ENCODE assay signal across 15 cellular contexts in the genomic region with DNA sequence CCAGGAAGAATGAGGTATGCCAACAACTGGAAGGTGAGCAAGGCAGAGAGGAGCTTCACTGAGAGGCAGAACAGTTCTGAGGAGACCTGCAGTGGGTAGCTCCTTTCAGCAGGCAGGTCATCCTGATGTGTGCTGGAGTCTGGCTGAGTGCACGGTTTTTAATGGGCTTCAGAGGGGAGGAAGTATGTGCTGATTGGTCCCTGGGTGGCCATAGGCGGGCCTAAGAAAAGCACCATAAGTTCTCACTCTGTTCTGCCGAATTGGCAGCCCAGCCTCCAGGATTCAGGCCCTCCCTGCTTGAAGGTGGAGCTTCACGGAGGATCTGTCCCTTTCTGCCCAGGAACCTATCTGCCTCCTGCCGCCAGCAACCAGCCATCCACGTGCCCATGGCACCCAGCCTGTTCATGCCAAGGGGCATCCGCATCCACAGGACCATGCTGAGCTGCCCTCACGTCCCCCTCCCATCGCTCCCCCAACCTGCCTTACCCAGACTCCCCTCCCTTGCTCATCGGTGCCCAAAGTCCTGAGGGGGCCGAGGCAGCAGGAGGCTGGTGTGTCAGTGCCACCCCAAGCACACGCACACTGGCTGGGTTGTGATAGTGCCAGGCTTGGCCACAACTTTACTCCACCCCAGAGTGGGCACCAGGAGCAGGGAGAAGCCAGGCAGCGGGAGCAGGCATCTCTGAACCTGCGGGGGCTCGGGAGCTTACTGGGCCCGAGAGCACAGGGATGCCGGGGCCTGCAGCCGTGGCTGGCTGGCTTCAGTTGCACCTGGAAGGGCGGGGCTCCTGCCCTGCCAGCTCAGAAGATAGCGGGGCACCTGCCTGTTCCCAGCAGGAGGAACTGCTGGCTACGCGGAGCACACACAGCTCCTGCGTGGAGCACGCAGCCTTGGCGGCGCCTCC.
A peak's percentile ranks its signal among the peaks of the same experiment; 100 is the strongest.
DNase-seq lines count a peak whose midpoint lies in the region; ATAC-seq and TF ChIP-seq lines count a peak whose summit lies in the region.
"Had no signal": no experiment of that assay in that cellular context is flagged by ENCODE, and none has a peak within 500 bp of the region (broad histone marks: within the 10 kb centered on the region; RNA-seq: fewer than 3 reads in every experiment).

No MANE protein-coding gene starts in this region.

- DNase-seq in Right ventricle myocardium superior (peak; percentile 24), cardiac septum (ENCODE audit: low spot score) (no peak), SK-N-SH (peak; percentile 12), lower lobe of right lung (no peak), GM23338 (ENCODE audit: low spot score) (no peak), dorsolateral prefrontal cortex (no peak)
- no peak for DNase-seq in activated CD4-positive, alpha-beta memory T cell treated with anti-CD3 and anti-CD28 coated beads, Interleukin-2, amount 10 ng/mL, durations not matched to agents 7 days and 5 days
- DNase-seq: NCI-H1092, NCI-H446, NCI-H748 treated with DMSO at 0.1 percent for 48 hours, T-cell had no signal

- H3K9ac ChIP-seq in SK-N-SH, result no peak overlapping the region
- H3K9ac ChIP-seq: BLaER1 treated with 17β-estradiol and CSF1 and Interleukin-3, amounts not matched to agents 10 nM and 100 nM had no signal

- POLR2A ChIA-PET in SK-N-SH (lab: Yijun Ruan, JAX), result no interaction called here
- POLR2A ChIA-PET in activated CD4-positive, alpha-beta memory T cell treated with anti-CD3 and anti-CD28 coated beads, Interleukin-2, amount 10 ng/mL, durations not matched to agents 7 days and 5 days (lab: Charles Lee), result no interaction called here

- TF ChIP-seq RAD21 in SK-N-SH (IDR thresholded peaks at IDR 0.05; ENCODE audit: low read length), result no peak

- no peak overlapping the region for H3K4me3 Mint-ChIP-seq in activated CD4-positive, alpha-beta memory T cell treated with anti-CD3 and anti-CD28 coated beads, Interleukin-2, amount 10 ng/mL, durations not matched to agents 7 days and 5 days
- no peak overlapping the region for H3K4me3 Mint-ChIP-seq in GM23338
- H3K4me3 Mint-ChIP-seq: IgD-negative memory B cell, T-cell had no signal

- CTCF ChIA-PET in SK-N-SH (lab: Yijun Ruan, JAX), result no interaction called here
- CTCF ChIA-PET in activated CD4-positive, alpha-beta memory T cell treated with anti-CD3 and anti-CD28 coated beads, Interleukin-2, amount 10 ng/mL, durations not matched to agents 7 days and 5 days (lab: Charles Lee), result no interaction called here

- H3K4me1 ChIP-seq in SK-N-SH (ENCODE audit: control insufficient read depth in 1 of 2, insufficient read depth in 2 of 2, low read depth in 1 of 2, low read length in 1 of 2) (no peaks in the 10 kb centered on the region; a peak in 2 of 4 replicates), lower lobe of right lung (no peaks in the 10 kb centered on the region), GM23338 (ENCODE audit: insufficient read depth) (no peaks in the 10 kb centered on the region)
- H3K4me1 ChIP-seq: BLaER1 treated with 17β-estradiol and CSF1 and Interleukin-3, amounts not matched to agents 10 nM and 100 nM had no signal

- no peaks in the 10 kb centered on the region for H3F3A ChIP-seq in SK-N-SH (replicated peaks; ENCODE audit: insufficient read depth)
- H3F3A ChIP-seq in GM23338 (replicated peaks; ENCODE audit: low read depth), result no peaks in the 10 kb centered on the region

- no peak for ATAC-seq in Right ventricle myocardium superior (ENCODE audit: poor library complexity)
- ATAC-seq in lower lobe of right lung, result peak; percentile 14 to 35
- no peak for ATAC-seq in GM23338
- no peak for ATAC-seq in GM19023 (IDR thresholded peaks at IDR 0.05; ENCODE audit: unreplicated experiment)
- ATAC-seq: Panc1, T-cell had no signal

- H3K4me2 ChIP-seq in SK-N-SH (peak overlapping the region; percentile 4; the same call in 1 of the 2 replicates), GM23338 (no peak overlapping the region)
- H3K4me2 ChIP-seq: BLaER1 treated with 17β-estradiol and CSF1 and Interleukin-3, amounts not matched to agents 10 nM and 100 nM had no signal

- H3K27me3 Mint-ChIP-seq in activated CD4-positive, alpha-beta memory T cell treated with anti-CD3 and anti-CD28 coated beads, Interleukin-2, amount 10 ng/mL, durations not matched to agents 7 days and 5 days, result no peaks in the 10 kb centered on the region
- H3K27me3 Mint-ChIP-seq in GM23338 (ENCODE audit: insufficient read depth, low read depth, poor library complexity), result no peaks in the 10 kb centered on the region
- H3K27me3 Mint-ChIP-seq: IgD-negative memory B cell, T-cell had no signal

- H3K9me3 ChIP-seq in SK-N-SH, result no peaks in the 10 kb centered on the region
- no peaks in the 10 kb centered on the region for H3K9me3 ChIP-seq in lower lobe of right lung

- no peak overlapping the region for H3K27ac Mint-ChIP-seq in activated CD4-positive, alpha-beta memory T cell treated with anti-CD3 and anti-CD28 coated beads, Interleukin-2, amount 10 ng/mL, durations not matched to agents 7 days and 5 days
- H3K27ac Mint-ChIP-seq in GM23338, result no peak overlapping the region
- H3K27ac Mint-ChIP-seq: IgD-negative memory B cell, T-cell had no signal

- no peaks in the 10 kb centered on the region for H3K4me1 Mint-ChIP-seq in activated CD4-positive, alpha-beta memory T cell treated with anti-CD3 and anti-CD28 coated beads, Interleukin-2, amount 10 ng/mL, durations not matched to agents 7 days and 5 days
- H3K4me1 Mint-ChIP-seq in GM23338, result no peaks in the 10 kb centered on the region
- H3K4me1 Mint-ChIP-seq: IgD-negative memory B cell, T-cell had no signal

- 0 out of 2 replicates have a peak, but pooled peaks cover 3% of the 10 kb centered on the region for H3K9me2 ChIP-seq in SK-N-SH
- no peaks in the 10 kb centered on the region for H3K9me2 ChIP-seq in GM23338 (ENCODE audit: insufficient read depth)

- H3K9me3 Mint-ChIP-seq in activated CD4-positive, alpha-beta memory T cell treated with anti-CD3 and anti-CD28 coated beads, Interleukin-2, amount 10 ng/mL, durations not matched to agents 7 days and 5 days, result peaks cover 9% of the 10 kb centered on the region
- H3K9me3 Mint-ChIP-seq in GM23338, result no peaks in the 10 kb centered on the region; the same call in 2 of the 3 replicates

- H3K4me3 ChIP-seq in SK-N-SH (ENCODE audit: low read depth in 2 of 2, low read length in 1 of 2) (peak overlapping the region in 1 of 2 experiments; percentile 16; a peak in 1 of 4 replicates), lower lobe of right lung (no peak overlapping the region), GM23338 (no peak overlapping the region), dorsolateral prefrontal cortex (no peak overlapping the region)
- H3K4me3 ChIP-seq: BLaER1 treated with 17β-estradiol and CSF1 and Interleukin-3, amounts not matched to agents 10 nM and 100 nM had no signal

- no peak for TF ChIP-seq CTCF in SK-N-SH (IDR thresholded peaks at IDR 0.05)
- no peak for TF ChIP-seq CTCF in lower lobe of right lung (IDR thresholded peaks at IDR 0.05)
- TF ChIP-seq CTCF in GM23338 (conservative IDR thresholded peaks at IDR 0.05; ENCODE audit: low read depth in 2 of 2), result no peak
- no peak for TF ChIP-seq CTCF in dorsolateral prefrontal cortex (IDR thresholded peaks at IDR 0.05 in 54 of 56, conservative IDR thresholded peaks at IDR 0.05 in 2 of 56; ENCODE audit: low read depth in 1 of 56, partially characterized antibody in 56 of 56)

- intact Hi-C loops in Right ventricle myocardium superior (cut with DNase I) (no loop called here), cardiac septum (cut with DNase I) (no loop called here), lower lobe of right lung (cut with DNase I) (no loop called here), dorsolateral prefrontal cortex (cut with DNase I) (no loop called here)

- H3K27ac ChIP-seq in SK-N-SH (ENCODE audit: low read depth in 2 of 2, low read length in 1 of 2) (no peak overlapping the region), lower lobe of right lung (no peak overlapping the region), GM23338 (ENCODE audit: low read depth) (no peak overlapping the region), dorsolateral prefrontal cortex (no peak overlapping the region)
- H3K27ac ChIP-seq: BLaER1 treated with 17β-estradiol and CSF1 and Interleukin-3, amounts not matched to agents 10 nM and 100 nM had no signal

- H3K27me3 ChIP-seq in SK-N-SH (ENCODE audit: insufficient read depth), result peaks cover 7% of the 10 kb centered on the region; the same call in 1 of the 2 replicates
- H3K27me3 ChIP-seq in lower lobe of right lung (ENCODE audit: low read depth), result no peaks in the 10 kb centered on the region
- no peaks in the 10 kb centered on the region for H3K27me3 ChIP-seq in GM23338 (ENCODE audit: insufficient read depth)
- peaks cover 0 to 3% (median 0%) of the 10 kb centered on the region in 45 donors for H3K27me3 ChIP-seq in dorsolateral prefrontal cortex
- H3K27me3 ChIP-seq: BLaER1 treated with 17β-estradiol and CSF1 and Interleukin-3, amounts not matched to agents 10 nM and 100 nM had no signal

- 3% methylated on average over 6 of the region's 26 CpGs for WGBS in SK-N-SH (ENCODE audit: low lambda C conversion rate)

- H3K36me3 Mint-ChIP-seq in activated CD4-positive, alpha-beta memory T cell treated with anti-CD3 and anti-CD28 coated beads, Interleukin-2, amount 10 ng/mL, durations not matched to agents 7 days and 5 days (ENCODE audit: low read depth), result no peaks in the 10 kb centered on the region
- H3K36me3 Mint-ChIP-seq in GM23338 (ENCODE audit: low read depth), result no peaks in the 10 kb centered on the region
- H3K36me3 Mint-ChIP-seq: IgD-negative memory B cell, T-cell had no signal

- H2AFZ ChIP-seq in SK-N-SH (ENCODE audit: low read depth) (no peak overlapping the region), GM23338 (no peak overlapping the region)

- TF ChIP-seq EP300 in SK-N-SH (IDR thresholded peaks at IDR 0.05; ENCODE audit: borderline replicate concordance in 1 of 2, low read depth in 1 of 2, low read length in 1 of 2), result no peak

- H3K36me3 ChIP-seq in SK-N-SH (replicated peaks in 1 of 2; ENCODE audit: control insufficient read depth in 1 of 2, insufficient read depth in 2 of 2, low read length in 1 of 2) (no peaks in the 10 kb centered on the region), lower lobe of right lung (no peaks in the 10 kb centered on the region), GM23338 (ENCODE audit: insufficient read depth) (no peaks in the 10 kb centered on the region)
- H3K36me3 ChIP-seq: BLaER1 treated with 17β-estradiol and CSF1 and Interleukin-3, amounts not matched to agents 10 nM and 100 nM had no signal

- H4K20me1 ChIP-seq in SK-N-SH (ENCODE audit: insufficient read depth), result no peaks in the 10 kb centered on the region
- no peaks in the 10 kb centered on the region for H4K20me1 ChIP-seq in GM23338 (replicated peaks; ENCODE audit: insufficient read depth)
- H4K20me1 ChIP-seq: BLaER1 treated with 17β-estradiol and CSF1 and Interleukin-3, amounts not matched to agents 10 nM and 100 nM had no signal

- H3K79me2 ChIP-seq in SK-N-SH (ENCODE audit: insufficient read depth), result no peaks in the 10 kb centered on the region
- no peaks in the 10 kb centered on the region for H3K79me2 ChIP-seq in GM23338 (replicated peaks; ENCODE audit: insufficient read depth)

TF ChIP-seq in SK-N-SH, 30 proteins besides CTCF, POLR2A, EP300 and RAD21:
- TF ChIP-seq FOXM1 (IDR thresholded peaks at IDR 0.05; ENCODE audit: low read depth) (no peak), SIN3A (IDR thresholded peaks at IDR 0.05; ENCODE audit: borderline replicate concordance, low read depth, low read length) (no peak)

TF ChIP-seq in GM23338, 12 proteins besides CTCF, POLR2A, EP300 and RAD21 (continues in another document):
- no peak for TF ChIP-seq STAT1 (IDR thresholded peaks at IDR 0.05; ENCODE audit: unreplicated experiment)

Comparison
In these comparisons a context has a peak if more than half of its experiments do, and no peak if none do; other contexts are left out.
1. DNase-seq: peak in Right ventricle myocardium superior (single experiment) and SK-N-SH (single experiment); none in cardiac septum (single experiment), lower lobe of right lung (single experiment), activated CD4-positive, alpha-beta memory T cell treated with anti-CD3 and anti-CD28 coated beads, Interleukin-2, amount 10 ng/mL, durations not matched to agents 7 days and 5 days (single experiment), GM23338 (single experiment) and dorsolateral prefrontal cortex (0 of 10).
2. ATAC-seq: peak in lower lobe of right lung (2 of 2); none in Right ventricle myocardium superior (single experiment), GM23338 (single experiment) and GM19023 (single experiment).